In genomic region chr9:101578378-101578777, GRCh38 we compare ENCODE assay signal across 14 cellular contexts. TPM values are rescaled to one million over a fixed set of nuclear protein-coding genes. Genes with fewer than 3 reads are reported as not detected.
DNase-seq lines count a peak whose midpoint lies in the region; ATAC-seq and TF ChIP-seq lines count a peak whose summit lies in the region.
"Had no signal": no experiment of that assay in that cellular context is flagged by ENCODE, and none has a peak within 500 bp of the region (broad histone marks: within the 10 kb centered on the region; RNA-seq: fewer than 3 reads in every experiment).

No MANE protein-coding gene starts in this region.

- peak overlapping the region; percentile 80 for H3K27ac Mint-ChIP-seq in memory B cell

- H3K27ac ChIP-seq in RWPE1: no peak overlapping the region
- H3K27ac ChIP-seq: colonic mucosa, left lung, ovary, Peyer's patch had no signal

- no peaks in the 10 kb centered on the region for H3K27me3 Mint-ChIP-seq in memory B cell

- POLR2A ChIA-PET in RWPE1 (lab: Yijun Ruan, JAX; ENCODE audit: low non-redundant PET): no interaction called here

- H3K9me3 Mint-ChIP-seq in memory B cell: no peaks in the 10 kb centered on the region

- H3K36me3 Mint-ChIP-seq in memory B cell: no peaks in the 10 kb centered on the region

- no peak overlapping the region for H3K4me3 Mint-ChIP-seq in memory B cell

- TF ChIP-seq CTCF in RWPE1 (conservative IDR thresholded peaks at IDR 0.05; ENCODE audit: low read depth): no peak

- CTCF ChIA-PET in RWPE1 (lab: Yijun Ruan, JAX): no interaction called here

- H3K4me1 Mint-ChIP-seq in memory B cell: peaks cover 11% of the 10 kb centered on the region

- DNase-seq in NAMALWA (ENCODE audit: low spot score) (peak; percentile 15), memory B cell (ENCODE audit: low spot score in 2 of 2) (no peak), NCI-H2227 (lab: John Stamatoyannopoulos, UW; ENCODE audit: unreplicated experiment) (no peak), RWPE1 (ENCODE audit: low spot score) (no peak), HT-29 (ENCODE audit: low spot score) (no peak)
- DNase-seq: colonic mucosa, foreskin fibroblast, left lung, ovary, Peyer's patch had no signal

- ATAC-seq in GM19395 (IDR thresholded peaks at IDR 0.05; ENCODE audit: unreplicated experiment) (peak; percentile 74), HG02852 (IDR thresholded peaks at IDR 0.05; ENCODE audit: unreplicated experiment) (peak; percentile 67), memory B cell (ENCODE audit: low read depth) (peak; percentile 84), HG02840 (IDR thresholded peaks at IDR 0.05; ENCODE audit: low FRiP score, unreplicated experiment) (no peak)
- ATAC-seq: left lung had no signal

RNA-seq across cellular contexts. Expression of gene PPP3R2, which starts 16.4 kb away (rescaled TPM):
- total RNA-seq in HT-29 (2014; rRNA removed; shearing (Covaris generic)): not detected in 2 replicates
- total RNA-seq: colonic mucosa, left lung, ovary, Peyer's patch, subcutaneous adipose tissue had no signal

RNA-seq across cellular contexts. Expression of gene RNF20, which starts 44.7 kb away (rescaled TPM):
- 5.0 and 6.1 TPM in 2 replicates for total RNA-seq in HT-29 (2014; rRNA removed; shearing (Covaris generic))
